Comparison of ENCODE assay signal across 8 cellular contexts in the genomic region with DNA sequence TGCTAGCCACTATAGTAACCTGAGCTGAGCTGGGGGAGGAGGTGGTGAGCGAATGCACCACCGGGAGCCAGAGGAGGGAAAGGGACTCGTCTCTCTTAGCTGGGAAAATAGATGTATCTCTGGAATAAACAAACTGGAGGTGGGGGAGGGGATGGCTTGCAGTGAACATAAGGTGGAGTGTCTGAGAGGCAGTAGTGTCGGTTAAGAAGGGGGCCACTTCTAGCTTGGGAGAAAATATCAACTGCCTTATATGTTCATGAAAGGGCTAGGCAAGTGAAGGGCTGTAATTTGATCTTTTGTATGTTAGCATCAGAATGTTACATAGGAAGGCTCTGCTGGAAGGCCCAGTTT. TPM values are rescaled to one million over a fixed set of nuclear protein-coding genes. Genes with fewer than 3 reads are reported as not detected.
A peak's percentile ranks its signal among the peaks of the same experiment; 100 is the strongest.
DNase-seq lines count a peak whose midpoint lies in the region; ATAC-seq and TF ChIP-seq lines count a peak whose summit lies in the region.

No MANE protein-coding gene starts in this region.

- no peak overlapping the region for H3K14ac ChIP-seq in neuronal stem cell (ENCODE audit: low read length)

- CTCF ChIA-PET in mammary epithelial cell (lab: Charles Lee; ENCODE audit: low non-redundant PET): no interaction called here

- H3K9ac ChIP-seq in mammary epithelial cell (ENCODE audit: insufficient read depth, low read length) (peak overlapping the region; percentile 52), neuronal stem cell (ENCODE audit: low read depth, low read length, poor library complexity) (no peak overlapping the region)

- H4K91ac ChIP-seq in neuronal stem cell (ENCODE audit: low read depth, low read length, poor library complexity): no peak overlapping the region

- no peak overlapping the region for H3K4ac ChIP-seq in neuronal stem cell (ENCODE audit: low read length)

- H2BK12ac ChIP-seq in neuronal stem cell (ENCODE audit: low read length): no peak overlapping the region

- TF ChIP-seq CTCF in mammary epithelial cell (conservative IDR thresholded peaks at IDR 0.05 in 1 of 2, IDR thresholded peaks at IDR 0.05 in 1 of 2; ENCODE audit: extremely low read depth in 1 of 2, insufficient read depth in 1 of 2, low read depth in 1 of 2, low read length in 2 of 2): no peak
- no peak for TF ChIP-seq CTCF in GM13976 (IDR thresholded peaks at IDR 0.05; ENCODE audit: borderline replicate concordance, control extremely low read depth, extremely low read depth, insufficient read depth, missing control alignments)

- no peak overlapping the region for H2BK120ac ChIP-seq in neuronal stem cell (ENCODE audit: low read depth, low read length)

- no peak overlapping the region for H2BK5ac ChIP-seq in neuronal stem cell (ENCODE audit: low read length)

- no TSS peak for BruUV-seq in mammary epithelial cell (replicated peaks; lab: Mats Ljungman, UMichigan)

- no peak for ATAC-seq in GM21723 (IDR thresholded peaks at IDR 0.05; ENCODE audit: unreplicated experiment)
- no peak for ATAC-seq in GM21576 (IDR thresholded peaks at IDR 0.05; ENCODE audit: unreplicated experiment)

- no peak overlapping the region for H2AK5ac ChIP-seq in neuronal stem cell (ENCODE audit: low read depth, low read length)

- no peaks in the 10 kb centered on the region for H3K36me3 ChIP-seq in mammary epithelial cell (ENCODE audit: insufficient read depth, low read length)
- no peaks in the 10 kb centered on the region for H3K36me3 ChIP-seq in neuronal stem cell (replicated peaks in 1 of 2; ENCODE audit: control insufficient read depth in 2 of 2, insufficient read depth in 2 of 2, low read length in 2 of 2)

- H3K79me1 ChIP-seq in neuronal stem cell (ENCODE audit: low read depth, low read length): no peaks in the 10 kb centered on the region

- no peak overlapping the region for H3K18ac ChIP-seq in neuronal stem cell (ENCODE audit: low read length)

- peak overlapping the region; percentile 38 to 78 (median 78) for H3K4me3 ChIP-seq in mammary epithelial cell (replicated peaks in 1 of 3; ENCODE audit: insufficient read depth in 1 of 3, low read depth in 2 of 3, low read length in 3 of 3)
- H3K4me3 ChIP-seq in neuronal stem cell (ENCODE audit: low read length in 2 of 2): peak overlapping the region; percentile 38 to 80

- H4K20me1 ChIP-seq in mammary epithelial cell (ENCODE audit: insufficient read depth, low read length): no peaks in the 10 kb centered on the region

- H3K27me3 ChIP-seq in mammary epithelial cell (ENCODE audit: insufficient read depth, low read length) (no peaks in the 10 kb centered on the region), neuronal stem cell (ENCODE audit: control insufficient read depth in 3 of 3, insufficient read depth in 3 of 3, low read depth in 1 of 3, low read length in 3 of 3) (no peaks in the 10 kb centered on the region)

- H4K8ac ChIP-seq in neuronal stem cell (ENCODE audit: low read depth, low read length): no peak overlapping the region

- in situ Hi-C loops in mammary epithelial cell (cut with MboI; ENCODE audit: low sequenced_read_pairs in 2 of 2): loop anchor here (10.0 to 25.0 kb wide), 3 partner anchors 202 to 546 kb away; no protein-coding TSS in a partner anchor
- in situ Hi-C loops in GM13976 (cut with MboI; ENCODE audit: low sequenced_read_pairs, unreplicated experiment): loop anchor here (25.0 kb wide), 1 partner anchor 529 kb away; no protein-coding TSS in a partner anchor

- peak overlapping the region; percentile 80 for H3K4me2 ChIP-seq in mammary epithelial cell (ENCODE audit: insufficient read depth, low read depth, low read length)
- peak overlapping the region; percentile 64 for H3K4me2 ChIP-seq in neuronal stem cell (ENCODE audit: insufficient read depth, low read length, poor library complexity, severe bottlenecking)

- H2AFZ ChIP-seq in mammary epithelial cell (ENCODE audit: low read depth, low read length): peak overlapping the region; percentile 65
- peak overlapping the region; percentile 2 for H2AFZ ChIP-seq in neuronal stem cell (ENCODE audit: low read length)

- H3K9me3 ChIP-seq in mammary epithelial cell (replicated peaks; ENCODE audit: insufficient read depth, low read length): no peaks in the 10 kb centered on the region
- no peaks in the 10 kb centered on the region for H3K9me3 ChIP-seq in neuronal stem cell (replicated peaks in 1 of 2; ENCODE audit: control insufficient read depth in 2 of 2, insufficient read depth in 1 of 2, low read depth in 1 of 2, low read length in 2 of 2)

- H3K27ac ChIP-seq in mammary epithelial cell (ENCODE audit: insufficient read depth, low read depth, low read length): peak overlapping the region; percentile 56
- H3K27ac ChIP-seq in neuronal stem cell (replicated peaks; ENCODE audit: low read length): no peak overlapping the region

- 3% methylated on average over 4 of the region's 4 CpGs for WGBS in mammary epithelial cell (ENCODE audit: low coverage, missing lambda C conversion rate)
- no CpG with 5 or more reads among the region's 4 CpGs for WGBS in neuronal stem cell (ENCODE audit: extremely low coverage in 2 of 2, insufficient read length in 2 of 2, insufficient replicate concordance in 1 of 2), 2 donors

- dilution Hi-C loops in mammary epithelial cell (cut with HindIII; ENCODE audit: low sequenced_read_pairs): no loop called here

- no peak overlapping the region for H3K23ac ChIP-seq in neuronal stem cell (ENCODE audit: low read depth, low read length, poor library complexity)

- intact Hi-C loops in mammary epithelial cell (cut with micrococcal nuclease): loop anchor here (2.0 kb wide), 2 partner anchors 14 to 552 kb away; no protein-coding TSS in a partner anchor

- peaks cover 65% of the 10 kb centered on the region for H3K79me2 ChIP-seq in mammary epithelial cell (ENCODE audit: insufficient read depth, low read length)

- H3K4me1 ChIP-seq in mammary epithelial cell (ENCODE audit: insufficient read depth, low read length) (peaks cover 37% of the 10 kb centered on the region), neuronal stem cell (ENCODE audit: control insufficient read depth in 2 of 2, insufficient read depth in 1 of 2, low read depth in 1 of 2, low read length in 2 of 2) (peaks cover 16 to 19% of the 10 kb centered on the region in 2 donors)

- DNase-seq in DMS53 (lab: John Stamatoyannopoulos, UW) (peak; percentile 53), NCI-H2029 treated with DMSO at 0.1 percent for 48 hours (lab: John Stamatoyannopoulos, UW) (peak; percentile 71), mammary epithelial cell (peak; percentile 50), neuronal stem cell (ENCODE audit: low spot score) (peak; percentile 18), GM13976 (ENCODE audit: low spot score) (no peak), OCI-M2 (lab: John Stamatoyannopoulos, UW; ENCODE audit: unreplicated experiment) (no peak)

- H2BK15ac ChIP-seq in neuronal stem cell (ENCODE audit: low read length): no peak overlapping the region

RNA-seq across cellular contexts. Expression of a gene that starts 2.2 kb away (rescaled TPM):
- 10 to 100 TPM; 23.2 to 34.7 TPM for total RNA-seq in mammary epithelial cell
- polyA plus RNA-seq in mammary epithelial cell: 7.4 TPM
- 12.7 TPM for polyA minus RNA-seq in mammary epithelial cell
- polyA plus RNA-seq in neuronal stem cell (2013, experiment 1 of 2): 4.7 TPM
- 4.8 TPM for polyA plus RNA-seq in neuronal stem cell (2013, experiment 2 of 2)

Comparison
In these comparisons a context has a peak if more than half of its experiments do, and no peak if none do; other contexts are left out.
1. DNase-seq: peak in DMS53 (single experiment), NCI-H2029 treated with DMSO at 0.1 percent for 48 hours (single experiment), mammary epithelial cell (single experiment) and neuronal stem cell (single experiment); none in GM13976 (single experiment) and OCI-M2 (single experiment).